Comparison of ENCODE assay signal across 8 cellular contexts in the genomic region with DNA sequence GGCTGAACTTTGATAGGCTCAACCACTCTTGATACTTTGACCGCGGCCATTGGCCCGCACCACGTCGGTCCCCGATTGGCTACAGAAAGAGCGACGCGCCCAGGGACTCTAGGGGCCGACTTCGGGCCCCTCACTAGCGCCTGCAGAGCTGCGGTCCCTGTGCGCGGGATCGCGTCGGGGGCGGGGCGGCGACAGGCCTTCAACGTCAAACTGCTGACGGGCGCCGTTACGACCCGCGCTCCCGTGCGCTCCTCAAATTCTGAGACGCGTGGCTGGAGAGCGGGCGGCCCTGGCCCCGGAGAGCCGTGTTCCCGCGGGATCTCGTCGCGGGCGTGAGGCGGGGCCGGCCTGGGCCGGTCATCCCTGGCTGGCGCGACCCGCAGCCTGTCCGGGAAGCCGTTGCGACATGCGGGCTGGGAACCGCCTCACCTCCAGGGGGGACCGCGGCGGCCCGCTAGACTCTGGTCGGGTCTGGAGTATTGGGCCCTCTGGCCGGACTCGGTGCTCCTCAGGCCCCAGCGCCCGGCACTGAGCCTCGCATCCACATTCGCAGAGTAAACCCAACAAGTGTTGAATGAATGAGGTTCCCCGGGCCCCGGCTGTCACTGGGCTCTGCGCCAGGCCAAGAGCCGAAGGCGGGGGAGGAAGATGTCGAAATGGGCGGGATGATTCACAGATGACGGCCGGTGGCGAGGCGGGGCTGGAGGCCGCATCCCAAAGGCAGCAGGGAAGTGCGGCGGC. TPM values are rescaled to one million over a fixed set of nuclear protein-coding genes. Genes with fewer than 3 reads are reported as not detected.
DNase-seq lines count a peak whose midpoint lies in the region; ATAC-seq and TF ChIP-seq lines count a peak whose summit lies in the region.

No MANE protein-coding gene starts in this region.

- peak overlapping the region; percentile 74 to 96 (median 95) for H3K27ac Mint-ChIP-seq in CD4-positive, CD25-positive, alpha-beta regulatory T cell
- peak overlapping the region; percentile 97 for H3K27ac Mint-ChIP-seq in activated CD8-positive, alpha-beta memory T cell treated with anti-CD3 and anti-CD28 coated beads, Interleukin-2, amount 10 ng/mL, durations not matched to agents 7 days and 5 days

- TF ChIP-seq CTCF in HL-60 (IDR thresholded peaks at IDR 0.05; ENCODE audit: insufficient read depth, low read length): no peak

- H3K9me3 ChIP-seq in CD4-positive, CD25-positive, alpha-beta regulatory T cell (ENCODE audit: control insufficient read depth in 2 of 2, low read length in 2 of 2): no peaks in the 10 kb centered on the region
- no peaks in the 10 kb centered on the region for H3K9me3 ChIP-seq in endocrine pancreas (ENCODE audit: control insufficient read depth, low read length)

- peak overlapping the region; percentile 85 to 93 (median 91) for H3K4me3 Mint-ChIP-seq in CD4-positive, CD25-positive, alpha-beta regulatory T cell
- H3K4me3 Mint-ChIP-seq in activated CD8-positive, alpha-beta memory T cell treated with anti-CD3 and anti-CD28 coated beads, Interleukin-2, amount 10 ng/mL, durations not matched to agents 7 days and 5 days: peak overlapping the region; percentile 95

- CTCF ChIA-PET in activated CD8-positive, alpha-beta memory T cell treated with anti-CD3 and anti-CD28 coated beads, Interleukin-2, amount 10 ng/mL, durations not matched to agents 7 days and 5 days (lab: Charles Lee): interaction anchor here (1.0 to 4.4 kb wide), 7 partner anchors 10 to 190 kb away, joined by 3 to 23 read pairs (median 8); a partner anchor contains a TSS

- peaks cover 0 to 1% (median 0%) of the 10 kb centered on the region in 7 donors for H3K9me3 Mint-ChIP-seq in CD4-positive, CD25-positive, alpha-beta regulatory T cell
- H3K9me3 Mint-ChIP-seq in activated CD8-positive, alpha-beta memory T cell treated with anti-CD3 and anti-CD28 coated beads, Interleukin-2, amount 10 ng/mL, durations not matched to agents 7 days and 5 days (ENCODE audit: low read depth): no peaks in the 10 kb centered on the region

- peak overlapping the region; percentile 67 for H3K4me3 ChIP-seq in CD4-positive, CD25-positive, alpha-beta regulatory T cell (ENCODE audit: low read depth, low read length)
- H3K4me3 ChIP-seq in HL-60 (replicated peaks; ENCODE audit: insufficient read depth, low read length): peak overlapping the region; percentile 50
- no peak overlapping the region for H3K4me3 ChIP-seq in endocrine pancreas (ENCODE audit: control insufficient read depth, insufficient read depth, low read length)

- no peaks in the 10 kb centered on the region for H3K27me3 Mint-ChIP-seq in CD4-positive, CD25-positive, alpha-beta regulatory T cell
- H3K27me3 Mint-ChIP-seq in activated CD8-positive, alpha-beta memory T cell treated with anti-CD3 and anti-CD28 coated beads, Interleukin-2, amount 10 ng/mL, durations not matched to agents 7 days and 5 days: no peaks in the 10 kb centered on the region

- peaks cover 48% of the 10 kb centered on the region for H3K4me1 ChIP-seq in CD4-positive, CD25-positive, alpha-beta regulatory T cell (ENCODE audit: control insufficient read depth, insufficient read depth, low read length, poor library complexity, severe bottlenecking)
- peaks cover 27% of the 10 kb centered on the region for H3K4me1 ChIP-seq in endocrine pancreas (ENCODE audit: control insufficient read depth, insufficient read depth, low read length)

- peak overlapping the region; percentile 99 for H3K27ac ChIP-seq in CD4-positive, CD25-positive, alpha-beta regulatory T cell (ENCODE audit: insufficient read depth, low read length, poor library complexity, severe bottlenecking)
- peak overlapping the region; percentile 98 for H3K27ac ChIP-seq in HL-60 (replicated peaks)

- H3K36me3 Mint-ChIP-seq in CD4-positive, CD25-positive, alpha-beta regulatory T cell: no peaks in the 10 kb centered on the region
- peaks cover 24% of the 10 kb centered on the region for H3K36me3 Mint-ChIP-seq in activated CD8-positive, alpha-beta memory T cell treated with anti-CD3 and anti-CD28 coated beads, Interleukin-2, amount 10 ng/mL, durations not matched to agents 7 days and 5 days

- no peaks in the 10 kb centered on the region for H3K36me3 ChIP-seq in CD4-positive, CD25-positive, alpha-beta regulatory T cell (ENCODE audit: control insufficient read depth, insufficient read depth, low read length)
- H3K36me3 ChIP-seq in endocrine pancreas (ENCODE audit: control insufficient read depth, insufficient read depth, low read length): no peaks in the 10 kb centered on the region

- H3K9ac ChIP-seq in endocrine pancreas (ENCODE audit: control insufficient read depth, insufficient read depth, low read length): peak overlapping the region; percentile 90

- DNase-seq in CD4-positive, CD25-positive, alpha-beta regulatory T cell: peak in 2 of 3 donors; percentile 73 to 91
- peak; percentile 82 to 95 for DNase-seq in HL-60 (ENCODE audit: low read depth in 1 of 2, low spot score in 1 of 2)
- DNase-seq in NOMO-1 treated with DMSO at 0.1 percent for 48 hours (lab: John Stamatoyannopoulos, UW; ENCODE audit: unreplicated experiment): peak; percentile 88
- peak; percentile 84 for DNase-seq in activated CD8-positive, alpha-beta memory T cell treated with anti-CD3 and anti-CD28 coated beads, Interleukin-2, amount 10 ng/mL, durations not matched to agents 7 days and 5 days
- DNase-seq in mesenteric fat pad (ENCODE audit: low spot score): peak; percentile 99
- peak; percentile 58 for DNase-seq in stimulated activated CD8-positive, alpha-beta memory T cell treated with anti-CD3 and anti-CD28 coated beads, Interleukin-15, amount 100 ng/mL, for 1 hour (ENCODE audit: low read depth)

- H3K4me1 Mint-ChIP-seq in CD4-positive, CD25-positive, alpha-beta regulatory T cell: peaks cover 6 to 45% (median 33%) of the 10 kb centered on the region in 4 donors
- peaks cover 42% of the 10 kb centered on the region for H3K4me1 Mint-ChIP-seq in activated CD8-positive, alpha-beta memory T cell treated with anti-CD3 and anti-CD28 coated beads, Interleukin-2, amount 10 ng/mL, durations not matched to agents 7 days and 5 days

- peak; percentile 89 to 90 for ATAC-seq in CD4-positive, CD25-positive, alpha-beta regulatory T cell (ENCODE audit: low read depth in 2 of 2)
- ATAC-seq in GM19452 (IDR thresholded peaks at IDR 0.05; ENCODE audit: unreplicated experiment): peak; percentile 85
- ATAC-seq in activated CD8-positive, alpha-beta memory T cell treated with anti-CD3 and anti-CD28 coated beads, Interleukin-2, amount 10 ng/mL, durations not matched to agents 7 days and 5 days: peak; percentile 92

- no peaks in the 10 kb centered on the region for H3K27me3 ChIP-seq in CD4-positive, CD25-positive, alpha-beta regulatory T cell (ENCODE audit: control insufficient read depth, insufficient read depth, low read length)
- H3K27me3 ChIP-seq in HL-60 (ENCODE audit: insufficient read depth, poor library complexity, severe bottlenecking): no peaks in the 10 kb centered on the region
- no peaks in the 10 kb centered on the region for H3K27me3 ChIP-seq in endocrine pancreas (ENCODE audit: control insufficient read depth, insufficient read depth, low read length)

RNA-seq across cellular contexts. Expression of a gene that starts 0.6 kb away (rescaled TPM):
- total RNA-seq in CD4-positive, CD25-positive, alpha-beta regulatory T cell: 94.7 TPM
- 10 to 100 TPM; 18.6 to 24.4 (median 21.5) TPM for polyA plus RNA-seq in CD4-positive, CD25-positive, alpha-beta regulatory T cell
- 10 to 100 TPM; 60.4 to 89.5 TPM for total RNA-seq in activated CD8-positive, alpha-beta memory T cell treated with anti-CD3 and anti-CD28 coated beads, Interleukin-2, amount 10 ng/mL, durations not matched to agents 7 days and 5 days
- 57.8 TPM for total RNA-seq in mesenteric fat pad

RNA-seq across cellular contexts. Expression of a gene that starts 38.4 kb away (rescaled TPM):
- 3.2 TPM for total RNA-seq in CD4-positive, CD25-positive, alpha-beta regulatory T cell
- 1 to 10 TPM in 3 of 4 donors, under 1 TPM in 1; 0.94 to 1.5 (median 1.4) TPM for polyA plus RNA-seq in CD4-positive, CD25-positive, alpha-beta regulatory T cell
- 1 to 10 TPM; 4.3 to 7.4 TPM for total RNA-seq in activated CD8-positive, alpha-beta memory T cell treated with anti-CD3 and anti-CD28 coated beads, Interleukin-2, amount 10 ng/mL, durations not matched to agents 7 days and 5 days
- 9.2 TPM for total RNA-seq in mesenteric fat pad
